10 cellular contexts compared by ENCODE assay signal in the genomic region with DNA sequence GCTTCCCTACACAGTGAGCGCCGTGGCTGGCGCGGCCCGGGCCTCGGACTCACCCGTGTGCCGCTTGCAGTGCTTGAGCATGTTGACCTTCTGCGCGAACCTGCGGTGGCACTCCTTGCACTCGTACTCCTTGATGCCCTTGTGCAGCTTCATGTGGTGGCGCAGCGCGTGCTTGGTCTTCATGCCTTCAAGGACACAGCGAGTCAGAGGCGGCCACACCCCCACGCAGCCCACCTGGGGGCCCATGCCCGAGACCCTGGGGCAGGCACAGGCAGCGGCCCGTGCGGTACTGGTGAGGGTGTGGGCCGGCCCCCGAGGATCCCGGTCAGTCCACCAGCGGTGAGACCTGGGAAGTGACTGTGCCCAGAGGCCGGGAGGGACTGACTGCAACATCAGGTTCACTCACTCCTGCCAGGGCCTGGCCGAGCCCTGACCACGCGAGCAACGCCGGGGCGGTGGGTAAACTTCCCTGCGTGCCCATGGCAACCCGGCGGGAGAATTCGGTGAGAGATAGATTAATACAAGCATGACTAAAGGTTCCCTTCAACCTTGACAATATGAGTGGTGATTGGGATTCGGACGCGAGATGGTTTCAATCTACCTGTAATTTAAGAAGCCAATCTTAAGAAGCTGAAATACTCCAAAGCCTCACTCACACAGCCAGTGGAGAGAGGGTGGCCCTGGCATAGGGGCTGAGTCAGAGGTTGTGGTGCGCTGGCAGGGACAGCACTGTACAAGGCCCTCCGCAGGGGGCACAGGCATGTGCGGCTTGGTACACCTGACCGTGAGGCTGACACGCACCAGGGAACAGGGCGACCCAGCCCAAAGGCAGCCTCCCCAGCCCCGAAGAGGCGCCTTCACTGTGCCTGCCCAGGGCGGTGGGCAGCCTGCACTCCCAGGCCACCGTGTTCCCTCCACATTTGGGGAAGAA. TPM values are rescaled to one million over a fixed set of nuclear protein-coding genes. Genes with fewer than 3 reads are reported as not detected.
DNase-seq lines count a peak whose midpoint lies in the region; ATAC-seq, FAIRE-seq and TF ChIP-seq lines count a peak whose summit lies in the region.
"Had no signal": no experiment of that assay in that cellular context is flagged by ENCODE, and none has a peak within 500 bp of the region (broad histone marks: within the 10 kb centered on the region; RNA-seq: fewer than 3 reads in every experiment).

No MANE protein-coding gene starts in this region.

- H3K4me3 ChIP-seq in A549 (no peak overlapping the region), coronary artery (no peak overlapping the region), SK-N-SH (ENCODE audit: low read depth in 2 of 2, low read length in 1 of 2) (peak overlapping the region in 1 of 2 experiments; percentile 35; a peak in 1 of 4 replicates)

- FAIRE-seq in A549 (lab: Jason Lieb, UNC): no peak

- TF ChIP-seq CTCF in A549 (IDR thresholded peaks at IDR 0.05) (no peak), RWPE1 (conservative IDR thresholded peaks at IDR 0.05; ENCODE audit: low read depth) (no peak), omental fat pad (IDR thresholded peaks at IDR 0.05) (no peak), coronary artery (IDR thresholded peaks at IDR 0.05) (no peak), SK-N-SH (IDR thresholded peaks at IDR 0.05) (no peak)

- TF ChIP-seq EP300 in A549 (IDR thresholded peaks at IDR 0.05): no peak
- no peak for TF ChIP-seq EP300 in SK-N-SH (IDR thresholded peaks at IDR 0.05; ENCODE audit: borderline replicate concordance in 1 of 2, low read depth in 1 of 2, low read length in 1 of 2)

- no peaks in the 10 kb centered on the region for H3K27me3 ChIP-seq in SK-N-SH (ENCODE audit: insufficient read depth)
- H3K27me3 ChIP-seq: neutrophil had no signal

- H3K9me3 ChIP-seq in A549 (no peaks in the 10 kb centered on the region), SK-N-SH (no peaks in the 10 kb centered on the region)
- H3K9me3 ChIP-seq: neutrophil had no signal

- POLR2A ChIA-PET in A549 (lab: Yijun Ruan, JAX): no interaction called here
- POLR2A ChIA-PET in RWPE1 (lab: Yijun Ruan, JAX; ENCODE audit: low non-redundant PET): no interaction called here
- POLR2A ChIA-PET in SK-N-SH (lab: Yijun Ruan, JAX): no interaction called here

- peaks cover 9% of the 10 kb centered on the region for H3F3A ChIP-seq in SK-N-SH (replicated peaks; ENCODE audit: insufficient read depth)

- H2AFZ ChIP-seq in SK-N-SH (ENCODE audit: low read depth): no peak overlapping the region

- ATAC-seq in A549 (peak; percentile 16 to 17; a peak in 2 of 6 replicates), GM18502 (IDR thresholded peaks at IDR 0.05; ENCODE audit: poor library complexity, unreplicated experiment) (peak; percentile 5), omental fat pad (ENCODE audit: low FRiP score) (peak; percentile 34)

- H4K20me1 ChIP-seq in SK-N-SH (ENCODE audit: insufficient read depth): 0 out of 2 replicates have a peak, but pooled peaks cover 3% of the 10 kb centered on the region

- no peaks in the 10 kb centered on the region for H3K79me2 ChIP-seq in SK-N-SH (ENCODE audit: insufficient read depth)

- TF ChIP-seq POLR2A in A549 (IDR thresholded peaks at IDR 0.05; ENCODE audit: low read length): no peak

- H3K4me1 ChIP-seq in A549: no peaks in the 10 kb centered on the region
- no peaks in the 10 kb centered on the region; a peak in 2 of 4 replicates for H3K4me1 ChIP-seq in SK-N-SH (ENCODE audit: control insufficient read depth in 1 of 2, insufficient read depth in 2 of 2, low read depth in 1 of 2, low read length in 1 of 2)

- DNase-seq in A549 (ENCODE audit: low read depth in 1 of 2, low spot score in 1 of 2) (no peak), RWPE1 (ENCODE audit: low spot score) (no peak), omental fat pad (ENCODE audit: low spot score) (no peak), coronary artery (ENCODE audit: low spot score) (no peak), SK-N-SH (no peak), NCI-H1417 (lab: John Stamatoyannopoulos, UW) (no peak)
- no peak for DNase-seq in stimulated activated CD4-positive, alpha-beta T cell treated with anti-CD3 and anti-CD28 coated beads, Interleukin-4, amount 100 ng/mL, for 24 hours
- DNase-seq: cortex of kidney had no signal

- no peak overlapping the region for H3K9ac ChIP-seq in SK-N-SH

- WGBS in A549 (ENCODE audit: missing lambda C conversion rate): 91% methylated on average over 25 of the region's 50 CpGs
- 93% methylated on average over 27 of the region's 50 CpGs for WGBS in SK-N-SH (ENCODE audit: low lambda C conversion rate)

- H3K4me2 ChIP-seq in A549 (no peak overlapping the region), SK-N-SH (no peak overlapping the region)

- CTCF ChIA-PET in A549 (lab: Yijun Ruan, JAX) (interaction anchor here (0.5 to 8.5 kb wide), 48 partner anchors 8 to 533 kb away, joined by 3 to 127 read pairs (median 4); no protein-coding TSS in a partner anchor), RWPE1 (lab: Yijun Ruan, JAX) (interaction anchor here (0.6 to 2.9 kb wide), 15 partner anchors 8 to 301 kb away, joined by 3 to 22 read pairs (median 4); no protein-coding TSS in a partner anchor), SK-N-SH (lab: Yijun Ruan, JAX) (interaction anchor here (0.6 to 3.8 kb wide), 63 partner anchors 8 to 680 kb away, joined by 3 to 56 read pairs (median 5); partner anchors contain the start of gene ZBTB21)

- no peak for TF ChIP-seq RAD21 in A549 (conservative IDR thresholded peaks at IDR 0.05 in 1 of 2, IDR thresholded peaks at IDR 0.05 in 1 of 2)
- TF ChIP-seq RAD21 in SK-N-SH (IDR thresholded peaks at IDR 0.05; ENCODE audit: low read length): no peak

- H3K27ac ChIP-seq in A549 (no peak overlapping the region), RWPE1 (peak overlapping the region; percentile 50), coronary artery (peak overlapping the region in 1 of 2 donors; percentile 8), SK-N-SH (ENCODE audit: low read depth in 2 of 2, low read length in 1 of 2) (no peak overlapping the region)
- H3K27ac ChIP-seq: neutrophil had no signal

- H3K9me2 ChIP-seq in SK-N-SH: no peaks in the 10 kb centered on the region

- H3K36me3 ChIP-seq in SK-N-SH (replicated peaks in 1 of 2; ENCODE audit: control insufficient read depth in 1 of 2, insufficient read depth in 2 of 2, low read length in 1 of 2): peaks cover 0 to 16% of the 10 kb centered on the region in 2 experiments

TF ChIP-seq in A549, 52 proteins besides CTCF, POLR2A, EP300 and RAD21 (continues in another document):
- no peak for TF ChIP-seq BHLHE40 (IDR thresholded peaks at IDR 0.05; ENCODE audit: low read depth, low read length)
- no peak for TF ChIP-seq POLR2AphosphoS2 (conservative IDR thresholded peaks at IDR 0.05; ENCODE audit: low read length)
- no peak for TF ChIP-seq ZC3H11A (IDR thresholded peaks at IDR 0.05)
- TF ChIP-seq, protein P1, sequence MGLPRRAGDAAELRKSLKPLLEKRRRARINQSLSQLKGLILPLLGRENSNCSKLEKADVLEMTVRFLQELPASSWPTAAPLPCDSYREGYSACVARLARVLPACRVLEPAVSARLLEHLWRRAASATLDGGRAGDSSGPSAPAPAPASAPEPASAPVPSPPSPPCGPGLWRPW (IDR thresholded peaks at IDR 0.05): no peak
- no peak for TF ChIP-seq ZFP36 (IDR thresholded peaks at IDR 0.05; ENCODE audit: borderline replicate concordance, partially characterized antibody)
- TF ChIP-seq CEBPB (IDR thresholded peaks at IDR 0.05): no peak
- TF ChIP-seq, protein P2, sequence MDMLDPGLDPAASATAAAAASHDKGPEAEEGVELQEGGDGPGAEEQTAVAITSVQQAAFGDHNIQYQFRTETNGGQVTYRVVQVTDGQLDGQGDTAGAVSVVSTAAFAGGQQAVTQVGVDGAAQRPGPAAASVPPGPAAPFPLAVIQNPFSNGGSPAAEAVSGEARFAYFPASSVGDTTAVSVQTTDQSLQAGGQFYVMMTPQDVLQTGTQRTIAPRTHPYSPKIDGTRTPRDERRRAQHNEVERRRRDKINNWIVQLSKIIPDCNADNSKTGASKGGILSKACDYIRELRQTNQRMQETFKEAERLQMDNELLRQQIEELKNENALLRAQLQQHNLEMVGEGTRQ (IDR thresholded peaks at IDR 0.05): no peak
- no peak for TF ChIP-seq EHF (CRISPR knock-in tag; IDR thresholded peaks at IDR 0.05)
- no peak for TF ChIP-seq SMC3 (IDR thresholded peaks at IDR 0.05)
- TF ChIP-seq HOXA7 (CRISPR knock-in tag; IDR thresholded peaks at IDR 0.05): no peak
- no peak for TF ChIP-seq HDAC2 (IDR thresholded peaks at IDR 0.05)

TF ChIP-seq in SK-N-SH, 30 proteins besides CTCF, POLR2A, EP300 and RAD21 (continues in another document):
- TF ChIP-seq SMC3 (IDR thresholded peaks at IDR 0.05; ENCODE audit: low read depth, low read length): no peak
- no peak for TF ChIP-seq YY1 (IDR thresholded peaks at IDR 0.05; ENCODE audit: low read depth)
- TF ChIP-seq, protein P3, sequence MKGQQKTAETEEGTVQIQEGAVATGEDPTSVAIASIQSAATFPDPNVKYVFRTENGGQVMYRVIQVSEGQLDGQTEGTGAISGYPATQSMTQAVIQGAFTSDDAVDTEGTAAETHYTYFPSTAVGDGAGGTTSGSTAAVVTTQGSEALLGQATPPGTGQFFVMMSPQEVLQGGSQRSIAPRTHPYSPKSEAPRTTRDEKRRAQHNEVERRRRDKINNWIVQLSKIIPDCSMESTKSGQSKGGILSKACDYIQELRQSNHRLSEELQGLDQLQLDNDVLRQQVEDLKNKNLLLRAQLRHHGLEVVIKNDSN (IDR thresholded peaks at IDR 0.05; ENCODE audit: borderline replicate concordance, low read depth): no peak
- TF ChIP-seq RCOR1 (IDR thresholded peaks at IDR 0.05; ENCODE audit: low read length): no peak
- TF ChIP-seq MXI1 (IDR thresholded peaks at IDR 0.05; ENCODE audit: low read depth, low read length): no peak
- TF ChIP-seq, protein P2 (IDR thresholded peaks at IDR 0.05; ENCODE audit: borderline replicate concordance, low read depth, low read length): no peak
- no peak for TF ChIP-seq ELF1 (IDR thresholded peaks at IDR 0.05)
- TF ChIP-seq FOXM1 (IDR thresholded peaks at IDR 0.05; ENCODE audit: low read depth): no peak

RNA-seq across cellular contexts. Expression of gene RIPK4, which starts 49.1 kb away (rescaled TPM):
- polyA plus RNA-seq in A549 (2011; rRNA removed): 3.0 and 3.3 TPM in 2 replicates
- 5.8 and 8.1 TPM in 2 replicates for polyA plus RNA-seq in A549 (2012; cell fraction: cytosol; rRNA removed)
- 29.3 and 29.7 TPM in 2 replicates for polyA plus RNA-seq in A549 (2012; cell fraction: nucleus; rRNA removed)
- polyA plus RNA-seq in A549 (2017; fragmentation: RNase III; extraction: RNeasy Plus Mini Kit Qiagen cat#74134 plus additional on column Dnase treatment): 5.1 to 6.4 TPM (median 5.7 TPM) in 3 replicates
- polyA minus RNA-seq in A549 (2011; rRNA and poly(A)+ RNA removed): 5.0 and 8.3 TPM in 2 replicates
- total RNA-seq in omental fat pad: 10 to 100 TPM in 1 of 4 donors, 1 to 10 TPM in 2, not detected in 1; 2.5 to 17.7 (median 4.9) TPM
- 7.0 and 11.0 TPM in 2 replicates for polyA plus RNA-seq in SK-N-SH (2012; rRNA removed)
- polyA plus RNA-seq in SK-N-SH (2012; cell fraction: cytosol; rRNA removed): 4.2 and 5.7 TPM in 2 replicates
- polyA plus RNA-seq in SK-N-SH (2012; cell fraction: nucleus; rRNA removed): 33.7 and 42.4 TPM in 2 replicates
